ENCODE assay signal across 2 cellular contexts in the genomic region with DNA sequence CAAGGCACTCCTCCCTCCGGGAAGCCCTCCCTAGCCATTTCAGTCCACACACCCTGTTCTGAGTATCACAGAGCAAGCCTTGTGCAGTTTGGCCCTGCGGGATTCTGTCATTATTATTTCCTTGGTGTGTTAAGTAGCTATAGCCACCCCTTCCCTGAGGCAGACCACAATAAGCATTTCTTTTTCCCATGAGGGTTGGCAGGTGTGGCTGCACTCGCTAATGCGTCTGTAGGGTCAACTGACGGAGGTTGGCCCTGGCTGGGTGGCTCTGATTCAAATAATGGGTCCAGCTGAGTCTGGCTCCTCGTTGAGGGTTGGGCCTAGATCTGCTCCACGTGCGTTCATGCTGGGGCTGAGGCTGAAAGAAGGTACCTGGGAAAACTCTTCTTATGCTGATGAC.
TF ChIP-seq lines count a peak whose summit lies in the region.

No MANE protein-coding gene starts in this region.

TF ChIP-seq in IMR-90, 13 proteins besides CTCF, POLR2A, EP300 and RAD21 (continued from another document):
- TF ChIP-seq MAFK (IDR thresholded peaks at IDR 0.05; ENCODE audit: low read depth, low read length), result no peak
- no peak for TF ChIP-seq CHD1 (IDR thresholded peaks at IDR 0.05; ENCODE audit: low read depth, low read length)
- TF ChIP-seq CEBPB (IDR thresholded peaks at IDR 0.05; ENCODE audit: low read depth, low read length), result no peak
- TF ChIP-seq FOS (IDR thresholded peaks at IDR 0.05; ENCODE audit: low read depth, low read length), result no peak
- TF ChIP-seq, protein P1, sequence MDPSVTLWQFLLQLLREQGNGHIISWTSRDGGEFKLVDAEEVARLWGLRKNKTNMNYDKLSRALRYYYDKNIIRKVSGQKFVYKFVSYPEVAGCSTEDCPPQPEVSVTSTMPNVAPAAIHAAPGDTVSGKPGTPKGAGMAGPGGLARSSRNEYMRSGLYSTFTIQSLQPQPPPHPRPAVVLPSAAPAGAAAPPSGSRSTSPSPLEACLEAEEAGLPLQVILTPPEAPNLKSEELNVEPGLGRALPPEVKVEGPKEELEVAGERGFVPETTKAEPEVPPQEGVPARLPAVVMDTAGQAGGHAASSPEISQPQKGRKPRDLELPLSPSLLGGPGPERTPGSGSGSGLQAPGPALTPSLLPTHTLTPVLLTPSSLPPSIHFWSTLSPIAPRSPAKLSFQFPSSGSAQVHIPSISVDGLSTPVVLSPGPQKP (IDR thresholded peaks at IDR 0.05; ENCODE audit: borderline replicate concordance, low read depth, low read length), result no peak
- no peak for TF ChIP-seq SMC3 (IDR thresholded peaks at IDR 0.05; ENCODE audit: low read depth, low read length)

TF ChIP-seq in liver, 16 proteins besides CTCF, POLR2A, EP300 and RAD21:
- no peak for TF ChIP-seq REST (IDR thresholded peaks at IDR 0.05)
